In genomic region chr15:65029736-65030208, GRCh38 we compare ENCODE assay signal across 8 cellular contexts. TPM values are rescaled to one million over a fixed set of nuclear protein-coding genes. Genes with fewer than 3 reads are reported as not detected.
DNase-seq lines count a peak whose midpoint lies in the region; ATAC-seq and TF ChIP-seq lines count a peak whose summit lies in the region.

No MANE protein-coding gene starts in this region.

- H4K20me1 ChIP-seq in MM.1S (ENCODE audit: insufficient read depth, low read length) = no peaks in the 10 kb centered on the region

- H3K4me3 Mint-ChIP-seq in CD4-positive, CD25-positive, alpha-beta regulatory T cell = peak overlapping the region; percentile 67 to 85 (median 80)

- WGBS in thyroid gland, 2 donors = 63 to 66% methylated on average over 12 of the region's 12 CpGs

- H3K27ac ChIP-seq in CD4-positive, CD25-positive, alpha-beta regulatory T cell (ENCODE audit: insufficient read depth, low read length, poor library complexity, severe bottlenecking) = no peak overlapping the region
- H3K27ac ChIP-seq in MM.1S (ENCODE audit: low read length) (no peak overlapping the region), duodenal mucosa (ENCODE audit: low read depth, low read length) (peak overlapping the region; percentile 42), thyroid gland (no peak overlapping the region)

- ATAC-seq in CD4-positive, CD25-positive, alpha-beta regulatory T cell (ENCODE audit: low read depth in 2 of 2) = no peak
- no peak for ATAC-seq in GM21423 (IDR thresholded peaks at IDR 0.05; ENCODE audit: unreplicated experiment)

- peaks cover 34% of the 10 kb centered on the region for H3K27me3 Mint-ChIP-seq in CD4-positive, CD25-positive, alpha-beta regulatory T cell

- no peaks in the 10 kb centered on the region for H3K9me3 Mint-ChIP-seq in CD4-positive, CD25-positive, alpha-beta regulatory T cell

- H3K4me2 ChIP-seq in MM.1S (ENCODE audit: low read depth, low read length) = no peak overlapping the region

- DNase-seq in CD4-positive, CD25-positive, alpha-beta regulatory T cell = no peak
- DNase-seq in MM.1S (no peak), NCI-H2081 treated with DMSO at 0.1 percent for 48 hours (lab: John Stamatoyannopoulos, UW) (no peak), NCI-H2029 treated with DMSO at 0.1 percent for 48 hours (lab: John Stamatoyannopoulos, UW) (no peak), thyroid gland (no peak)

- no peaks in the 10 kb centered on the region for H3K9me2 ChIP-seq in MM.1S (replicated peaks; ENCODE audit: insufficient read depth, low read length)

- H3K4me1 ChIP-seq in CD4-positive, CD25-positive, alpha-beta regulatory T cell (ENCODE audit: control insufficient read depth, insufficient read depth, low read length, poor library complexity, severe bottlenecking) = peaks cover 23% of the 10 kb centered on the region
- H3K4me1 ChIP-seq in MM.1S (ENCODE audit: low read length) (0 out of 2 replicates have a peak, but pooled peaks cover 12% of the 10 kb centered on the region), duodenal mucosa (ENCODE audit: control insufficient read depth in 1 of 2, insufficient read depth in 2 of 2, low read length in 2 of 2) (peaks cover 28% of the 10 kb centered on the region in 2 donors), neuron (ENCODE audit: insufficient read depth, low read length) (peaks cover 14% of the 10 kb centered on the region), thyroid gland (peaks cover 10 to 13% of the 10 kb centered on the region in 2 donors)

- H3K27me3 ChIP-seq in CD4-positive, CD25-positive, alpha-beta regulatory T cell (ENCODE audit: control insufficient read depth, insufficient read depth, low read length) = peaks cover 10% of the 10 kb centered on the region
- H3K27me3 ChIP-seq in MM.1S (replicated peaks; ENCODE audit: insufficient read depth, low read length) (no peaks in the 10 kb centered on the region), duodenal mucosa (ENCODE audit: control insufficient read depth in 1 of 2, insufficient read depth in 2 of 2, low read length in 2 of 2) (no peaks in the 10 kb centered on the region), neuron (ENCODE audit: insufficient read depth, low read length) (no peaks in the 10 kb centered on the region), thyroid gland (no peaks in the 10 kb centered on the region)

- peaks cover 14% of the 10 kb centered on the region for H3K36me3 Mint-ChIP-seq in CD4-positive, CD25-positive, alpha-beta regulatory T cell

- H3K27ac Mint-ChIP-seq in CD4-positive, CD25-positive, alpha-beta regulatory T cell = no peak overlapping the region

- H2AFZ ChIP-seq in MM.1S (ENCODE audit: low read length) = no peak overlapping the region
- no peak overlapping the region for H2AFZ ChIP-seq in neuron (ENCODE audit: low read depth, low read length)

- TF ChIP-seq POLR2A in thyroid gland (IDR thresholded peaks at IDR 0.05) = no peak

- no peaks in the 10 kb centered on the region for H3K9me3 ChIP-seq in CD4-positive, CD25-positive, alpha-beta regulatory T cell (ENCODE audit: control insufficient read depth in 2 of 2, low read length in 2 of 2)
- no peaks in the 10 kb centered on the region for H3K9me3 ChIP-seq in MM.1S (replicated peaks; ENCODE audit: insufficient read depth, low read length)
- no peaks in the 10 kb centered on the region for H3K9me3 ChIP-seq in duodenal mucosa (ENCODE audit: control insufficient read depth in 1 of 2, low read length in 2 of 2)
- H3K9me3 ChIP-seq in neuron (ENCODE audit: low read length) = no peaks in the 10 kb centered on the region
- H3K9me3 ChIP-seq in thyroid gland = no peaks in the 10 kb centered on the region

- H3K9ac ChIP-seq in MM.1S (ENCODE audit: low read length) (no peak overlapping the region), duodenal mucosa (ENCODE audit: low read depth in 1 of 2, low read length in 2 of 2) (no peak overlapping the region)

- TF ChIP-seq CTCF in MM.1S (IDR thresholded peaks at IDR 0.05; ENCODE audit: low read length) (no peak), thyroid gland (IDR thresholded peaks at IDR 0.05) (no peak)

- peaks cover 5 to 43% (median 18%) of the 10 kb centered on the region in 4 donors for H3K4me1 Mint-ChIP-seq in CD4-positive, CD25-positive, alpha-beta regulatory T cell

- peaks cover 17% of the 10 kb centered on the region for H3K79me2 ChIP-seq in MM.1S (ENCODE audit: low read length)

- H3K36me3 ChIP-seq in CD4-positive, CD25-positive, alpha-beta regulatory T cell (ENCODE audit: control insufficient read depth, insufficient read depth, low read length) = peaks cover 9% of the 10 kb centered on the region
- no peaks in the 10 kb centered on the region for H3K36me3 ChIP-seq in MM.1S (replicated peaks; ENCODE audit: insufficient read depth, low read length)
- H3K36me3 ChIP-seq in duodenal mucosa (ENCODE audit: control insufficient read depth in 1 of 2, insufficient read depth in 2 of 2, low read length in 2 of 2) = peaks cover 4 to 18% of the 10 kb centered on the region in 2 donors
- peaks cover 20% of the 10 kb centered on the region for H3K36me3 ChIP-seq in neuron (ENCODE audit: insufficient read depth, low read length)
- peaks cover 0 to 9% of the 10 kb centered on the region in 2 donors for H3K36me3 ChIP-seq in thyroid gland

- no peak overlapping the region for H3K4me3 ChIP-seq in CD4-positive, CD25-positive, alpha-beta regulatory T cell (ENCODE audit: low read depth, low read length)
- H3K4me3 ChIP-seq in MM.1S (ENCODE audit: low read length) (peak overlapping the region; percentile 87; the same call in 1 of the 2 replicates), duodenal mucosa (ENCODE audit: low read depth in 1 of 2, low read length in 2 of 2) (no peak overlapping the region), neuron (ENCODE audit: low read length) (peak overlapping the region; percentile 95), thyroid gland (replicated peaks in 1 of 3) (peak overlapping the region in 1 of 3 donors; percentile 88)

- intact Hi-C loops in thyroid gland (cut with DNase I) = no loop called here

- no peaks in the 10 kb centered on the region for H3F3A ChIP-seq in MM.1S (ENCODE audit: insufficient read depth, low read length)

RNA-seq across cellular contexts. Expression of gene MTFMT, which starts 0.3 kb away (rescaled TPM):
- total RNA-seq in CD4-positive, CD25-positive, alpha-beta regulatory T cell = 6.1 TPM
- 10 to 100 TPM; 18.7 to 26.9 (median 19.9) TPM for polyA plus RNA-seq in CD4-positive, CD25-positive, alpha-beta regulatory T cell
- 10 to 100 TPM; 20.7 to 31.6 (median 27.1) TPM for total RNA-seq in thyroid gland

RNA-seq across cellular contexts. Expression of gene SLC51B, which starts 15.4 kb away (rescaled TPM):
- not detected for total RNA-seq in CD4-positive, CD25-positive, alpha-beta regulatory T cell
- polyA plus RNA-seq in CD4-positive, CD25-positive, alpha-beta regulatory T cell = not detected
- not detected for total RNA-seq in thyroid gland

RNA-seq across cellular contexts. Expression of gene RASL12, which starts 38.0 kb away (rescaled TPM):
- not detected for total RNA-seq in CD4-positive, CD25-positive, alpha-beta regulatory T cell
- polyA plus RNA-seq in CD4-positive, CD25-positive, alpha-beta regulatory T cell = not detected
- 10 to 100 TPM in 1 of 4 donors, 1 to 10 TPM in 3; 5.1 to 12.5 (median 7.7) TPM for total RNA-seq in thyroid gland

RNA-seq across cellular contexts. Expression of gene SPG21, which starts 40.1 kb away (rescaled TPM):
- 46.9 TPM for total RNA-seq in CD4-positive, CD25-positive, alpha-beta regulatory T cell
- 100 to 1,000 TPM; 126 to 146 (median 136) TPM for polyA plus RNA-seq in CD4-positive, CD25-positive, alpha-beta regulatory T cell
- 100 to 1,000 TPM; 119 to 149 (median 122) TPM for total RNA-seq in thyroid gland

RNA-seq across cellular contexts. Expression of gene KBTBD13, which starts 46.8 kb away (rescaled TPM):
- not detected for total RNA-seq in CD4-positive, CD25-positive, alpha-beta regulatory T cell
- polyA plus RNA-seq in CD4-positive, CD25-positive, alpha-beta regulatory T cell = not detected
- not detected for total RNA-seq in thyroid gland

Comparison
In these comparisons a context has a peak if more than half of its experiments do, and no peak if none do; other contexts are left out.
1. H3K4me3 ChIP-seq: peak in MM.1S (single experiment) and neuron (single experiment); none in CD4-positive, CD25-positive, alpha-beta regulatory T cell (single experiment) and duodenal mucosa (0 of 2).